1 cellular context compared by ENCODE assay signal in genomic region chr17:14340968-14341412, GRCh38.
A peak's percentile ranks its signal among the peaks of the same experiment; 100 is the strongest.
TF ChIP-seq lines count a peak whose summit lies in the region.

No MANE protein-coding gene starts in this region.

TF ChIP-seq in HEK293, 187 proteins besides CTCF, POLR2A, EP300 and RAD21 (continued from another document and continues in another):
- TF ChIP-seq ZNF280D (tag by site-specific recombination; IDR thresholded peaks at IDR 0.05) (no peak), MZF1 (tag by site-specific recombination; IDR thresholded peaks at IDR 0.05; ENCODE audit: borderline replicate concordance) (no peak), ZNF184 (tag by site-specific recombination; IDR thresholded peaks at IDR 0.05) (no peak), ZNF692 (tag by site-specific recombination; IDR thresholded peaks at IDR 0.05) (peak; percentile 74; the same call in 1 of the 2 replicates), HOXC10 (CRISPR knock-in tag; IDR thresholded peaks at IDR 0.05) (no peak), KLF9 (tag by site-specific recombination; IDR thresholded peaks at IDR 0.05; ENCODE audit: low read depth) (no peak), ZNF423 (tag by site-specific recombination; IDR thresholded peaks at IDR 0.05) (0 out of 2 replicates have a peak, but pooled peaks have one; percentile 42), ZNF510 (tag by site-specific recombination; IDR thresholded peaks at IDR 0.05; ENCODE audit: insufficient replicate concordance) (no peak), KLF10 (tag by site-specific recombination; IDR thresholded peaks at IDR 0.05) (no peak), ZBTB8A (tag by site-specific recombination; IDR thresholded peaks at IDR 0.05) (peak; percentile 24; the same call in 1 of the 2 replicates), ZNF394 (tag by site-specific recombination; IDR thresholded peaks at IDR 0.05; ENCODE audit: borderline replicate concordance) (no peak), ZNF223 (tag by site-specific recombination; IDR thresholded peaks at IDR 0.05) (no peak), ZNF280C (tag by site-specific recombination; IDR thresholded peaks at IDR 0.05) (no peak), ZNF274 (IDR thresholded peaks at IDR 0.05; ENCODE audit: low read length) (no peak), ZNF274 (tag by site-specific recombination; IDR thresholded peaks at IDR 0.05; ENCODE audit: borderline replicate concordance) (no peak), ZNF174 (tag by site-specific recombination; IDR thresholded peaks at IDR 0.05) (no peak), BCL11A (tag by site-specific recombination; IDR thresholded peaks at IDR 0.05; ENCODE audit: low read depth) (no peak), HOXD13 (CRISPR knock-in tag; IDR thresholded peaks at IDR 0.05; ENCODE audit: borderline replicate concordance) (no peak), ZFP37 (tag by site-specific recombination; IDR thresholded peaks at IDR 0.05) (no peak), GLI2 (tag by site-specific recombination; IDR thresholded peaks at IDR 0.05; ENCODE audit: borderline replicate concordance, low read depth) (0 out of 2 replicates have a peak, but pooled peaks have one; percentile 13), ZBTB21 (tag by site-specific recombination; IDR thresholded peaks at IDR 0.05) (no peak), ZNF704 (tag by site-specific recombination; IDR thresholded peaks at IDR 0.05) (no peak), ZNF114 (tag by site-specific recombination; IDR thresholded peaks at IDR 0.05) (no peak), ZNF664 (tag by site-specific recombination; IDR thresholded peaks at IDR 0.05) (no peak), ZBTB10 (tag by site-specific recombination; IDR thresholded peaks at IDR 0.05) (no peak), ZNF571 (tag by site-specific recombination; IDR thresholded peaks at IDR 0.05) (no peak), ZNF335 (tag by site-specific recombination; conservative IDR thresholded peaks at IDR 0.05) (0 out of 2 replicates have a peak, but pooled peaks have one; percentile 15), SP3 (tag by site-specific recombination; IDR thresholded peaks at IDR 0.05) (no peak), ZBTB49 (tag by site-specific recombination; IDR thresholded peaks at IDR 0.05; ENCODE audit: low read depth) (no peak), ZNF404 (tag by site-specific recombination; IDR thresholded peaks at IDR 0.05) (no peak), ZNF529 (tag by site-specific recombination; IDR thresholded peaks at IDR 0.05; ENCODE audit: insufficient replicate concordance) (no peak), YY1 (tag by site-specific recombination; IDR thresholded peaks at IDR 0.05) (no peak), KLF7 (tag by site-specific recombination; IDR thresholded peaks at IDR 0.05; ENCODE audit: borderline replicate concordance) (no peak), ZNF221 (tag by site-specific recombination; IDR thresholded peaks at IDR 0.05; ENCODE audit: borderline replicate concordance) (no peak), WT1 (tag by site-specific recombination; IDR thresholded peaks at IDR 0.05) (no peak), ZNF19 (tag by site-specific recombination; IDR thresholded peaks at IDR 0.05; ENCODE audit: low read depth) (no peak), ZNF585B (tag by site-specific recombination; IDR thresholded peaks at IDR 0.05) (no peak), RBAK (tag by site-specific recombination; IDR thresholded peaks at IDR 0.05) (no peak), ZNF362 (tag by site-specific recombination; IDR thresholded peaks at IDR 0.05) (no peak), ZNF513 (tag by site-specific recombination; IDR thresholded peaks at IDR 0.05) (no peak), ZSCAN5A (tag by site-specific recombination; IDR thresholded peaks at IDR 0.05) (no peak), ZNF768 (tag by site-specific recombination; IDR thresholded peaks at IDR 0.05) (no peak), ZSCAN18 (tag by site-specific recombination; IDR thresholded peaks at IDR 0.05) (no peak), ZNF24 (tag by site-specific recombination; IDR thresholded peaks at IDR 0.05) (no peak)
